1 cellular context compared by ENCODE assay signal in genomic region chr9:127129073-127129717, GRCh38.
TF ChIP-seq lines count a peak whose summit lies in the region.

No MANE protein-coding gene starts in this region.

TF ChIP-seq in K562, 482 proteins besides CTCF, POLR2A, EP300 and RAD21 (continued from another document):
- TF ChIP-seq HNRNPLL (IDR thresholded peaks at IDR 0.05; ENCODE audit: low read depth, low read length, poor library complexity, severe bottlenecking), result no peak
- TF ChIP-seq PHF21A (IDR thresholded peaks at IDR 0.05; ENCODE audit: borderline replicate concordance, low read depth), result no peak
- no peak for TF ChIP-seq ZNF830 (CRISPR knock-in tag; IDR thresholded peaks at IDR 0.05)
- TF ChIP-seq KLF10 (CRISPR knock-in tag; IDR thresholded peaks at IDR 0.05), result no peak
- no peak for TF ChIP-seq ZNF449 (CRISPR knock-in tag; IDR thresholded peaks at IDR 0.05)
- no peak for TF ChIP-seq THRA (IDR thresholded peaks at IDR 0.05)
- no peak for TF ChIP-seq ZNF785 (CRISPR knock-in tag; IDR thresholded peaks at IDR 0.05)
- no peak for TF ChIP-seq MTF1 (CRISPR knock-in tag; IDR thresholded peaks at IDR 0.05; ENCODE audit: borderline replicate concordance)
- TF ChIP-seq RFX5 (IDR thresholded peaks at IDR 0.05; ENCODE audit: low read depth, low read length), result no peak
- TF ChIP-seq ARID1B (IDR thresholded peaks at IDR 0.05), result peak; percentile 88
- TF ChIP-seq HNRNPL (IDR thresholded peaks at IDR 0.05; ENCODE audit: low read depth, low read length), result no peak
- no peak for TF ChIP-seq ELF4 (CRISPR knock-in tag; IDR thresholded peaks at IDR 0.05)
- TF ChIP-seq TAF1 (IDR thresholded peaks at IDR 0.05; ENCODE audit: control insufficient read depth, extremely low read depth, insufficient read depth, low read length, severe bottlenecking), result no peak
- no peak for TF ChIP-seq SNIP1 (IDR thresholded peaks at IDR 0.05; ENCODE audit: low read depth)
- 0 out of 4 replicates have a peak, but pooled peaks of 1 of the 2 experiments have one; percentile 26 for TF ChIP-seq FOXK2 (conservative IDR thresholded peaks at IDR 0.05 in 1 of 2, IDR thresholded peaks at IDR 0.05 in 1 of 2; ENCODE audit: low read depth in 2 of 2)
- no peak for TF ChIP-seq CBX2 (IDR thresholded peaks at IDR 0.05; ENCODE audit: insufficient read depth, low read length, poor library complexity, severe bottlenecking)
- no peak for TF ChIP-seq EHMT2 (IDR thresholded peaks at IDR 0.05)
- no peak for TF ChIP-seq THAP12 (CRISPR knock-in tag; IDR thresholded peaks at IDR 0.05)
- TF ChIP-seq TEAD4 (IDR thresholded peaks at IDR 0.05; ENCODE audit: low read length), result peak; percentile 78
- no peak for TF ChIP-seq TEAD4 (CRISPR knock-in tag; IDR thresholded peaks at IDR 0.05; ENCODE audit: borderline replicate concordance)
- TF ChIP-seq MAFG (tag; conservative IDR thresholded peaks at IDR 0.05), result no peak
- peak; percentile 70; the same call in 1 of the 2 replicates for TF ChIP-seq ESRRA (IDR thresholded peaks at IDR 0.05; ENCODE audit: borderline replicate concordance, low read depth)
- TF ChIP-seq FIP1L1 (IDR thresholded peaks at IDR 0.05; ENCODE audit: low read depth, low read length, poor library complexity, severe bottlenecking), result no peak
- no peak for TF ChIP-seq ZNF57 (CRISPR knock-in tag; IDR thresholded peaks at IDR 0.05)
- TF ChIP-seq BRF1 (IDR thresholded peaks at IDR 0.05; ENCODE audit: borderline replicate concordance, extremely low read depth, insufficient read length), result no peak
- peak; percentile 75 for TF ChIP-seq CCNT2 (IDR thresholded peaks at IDR 0.05; ENCODE audit: borderline replicate concordance, extremely low read depth, insufficient read length, low read depth, low read length)
- peak; percentile 73 for TF ChIP-seq CBFA2T3 (IDR thresholded peaks at IDR 0.05)
- TF ChIP-seq TBL1XR1 (IDR thresholded peaks at IDR 0.05; ENCODE audit: low read length in 2 of 2), result 0 out of 4 replicates have a peak, but pooled peaks of 1 of the 2 experiments have one; percentile 28
- TF ChIP-seq TEAD1 (CRISPR knock-in tag; IDR thresholded peaks at IDR 0.05), result no peak
- no peak for TF ChIP-seq FOXA1 (IDR thresholded peaks at IDR 0.05; ENCODE audit: borderline replicate concordance)
- no peak for TF ChIP-seq KDM1A (IDR thresholded peaks at IDR 0.05)
- no peak for TF ChIP-seq SLC30A9 (CRISPR knock-in tag; IDR thresholded peaks at IDR 0.05)
- no peak for TF ChIP-seq ARID3B (CRISPR knock-in tag; IDR thresholded peaks at IDR 0.05; ENCODE audit: borderline replicate concordance)
TF ChIP-seq in K562: peak in this region for 25.
